Comparison of ENCODE assay signal across 1 cellular context in the genomic region with DNA sequence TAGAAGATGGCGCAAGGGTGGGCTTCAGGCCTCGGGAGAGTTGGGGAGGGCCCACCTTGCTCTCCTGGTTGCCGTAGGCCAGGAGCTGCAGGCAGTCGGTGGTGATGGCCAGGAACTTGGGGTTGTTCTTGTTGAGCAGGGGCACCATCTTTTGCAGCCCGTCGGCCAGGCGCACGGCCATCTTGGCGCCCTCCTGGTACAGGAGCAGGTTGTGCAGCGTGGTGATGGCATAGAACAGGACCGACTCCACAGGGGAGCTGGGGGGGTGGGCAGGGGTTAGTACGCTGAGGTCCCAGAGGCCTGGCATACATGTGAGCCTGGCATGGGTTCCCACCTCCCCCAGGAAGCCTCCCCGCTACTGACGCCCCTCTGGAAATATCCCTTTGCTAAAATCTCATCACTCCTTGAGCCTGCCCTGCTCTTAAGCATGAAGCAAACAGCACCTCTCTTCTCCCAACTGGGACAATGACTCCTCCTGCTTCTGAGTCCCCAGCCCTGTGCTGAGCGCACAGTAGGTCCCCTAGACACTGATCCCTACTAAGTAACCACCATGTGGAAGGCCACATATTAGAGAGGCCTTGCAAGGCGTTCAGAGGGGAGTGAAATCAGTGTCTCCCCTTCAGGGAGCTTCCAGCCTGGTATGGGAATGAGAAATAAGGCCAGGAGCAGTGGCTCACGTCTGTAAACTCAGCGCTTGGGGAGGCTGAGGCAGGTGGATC.
A peak's percentile ranks its signal among the peaks of the same experiment; 100 is the strongest.
TF ChIP-seq lines count a peak whose summit lies in the region.

No MANE protein-coding gene starts in this region.

TF ChIP-seq in HepG2, 621 proteins besides CTCF, POLR2A, EP300 and RAD21:
- TF ChIP-seq ZNF382 (CRISPR knock-in tag; IDR thresholded peaks at IDR 0.05; ENCODE audit: borderline replicate concordance) (no peak), ZKSCAN1 (IDR thresholded peaks at IDR 0.05; ENCODE audit: low read length) (peak; percentile 97), ZNF792 (CRISPR knock-in tag; IDR thresholded peaks at IDR 0.05) (no peak), BORCS8-MEF2B (CRISPR knock-in tag; IDR thresholded peaks at IDR 0.05) (0 out of 2 replicates have a peak, but pooled peaks have one; percentile 12), ZNF329 (CRISPR knock-in tag; IDR thresholded peaks at IDR 0.05; ENCODE audit: low read depth) (no peak)
- TF ChIP-seq, protein P1, sequence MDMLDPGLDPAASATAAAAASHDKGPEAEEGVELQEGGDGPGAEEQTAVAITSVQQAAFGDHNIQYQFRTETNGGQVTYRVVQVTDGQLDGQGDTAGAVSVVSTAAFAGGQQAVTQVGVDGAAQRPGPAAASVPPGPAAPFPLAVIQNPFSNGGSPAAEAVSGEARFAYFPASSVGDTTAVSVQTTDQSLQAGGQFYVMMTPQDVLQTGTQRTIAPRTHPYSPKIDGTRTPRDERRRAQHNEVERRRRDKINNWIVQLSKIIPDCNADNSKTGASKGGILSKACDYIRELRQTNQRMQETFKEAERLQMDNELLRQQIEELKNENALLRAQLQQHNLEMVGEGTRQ (IDR thresholded peaks at IDR 0.05; ENCODE audit: low read depth, low read length) = no peak
- TF ChIP-seq, protein P1 (CRISPR knock-in tag; IDR thresholded peaks at IDR 0.05; ENCODE audit: borderline replicate concordance) = no peak
- TF ChIP-seq, protein P2, sequence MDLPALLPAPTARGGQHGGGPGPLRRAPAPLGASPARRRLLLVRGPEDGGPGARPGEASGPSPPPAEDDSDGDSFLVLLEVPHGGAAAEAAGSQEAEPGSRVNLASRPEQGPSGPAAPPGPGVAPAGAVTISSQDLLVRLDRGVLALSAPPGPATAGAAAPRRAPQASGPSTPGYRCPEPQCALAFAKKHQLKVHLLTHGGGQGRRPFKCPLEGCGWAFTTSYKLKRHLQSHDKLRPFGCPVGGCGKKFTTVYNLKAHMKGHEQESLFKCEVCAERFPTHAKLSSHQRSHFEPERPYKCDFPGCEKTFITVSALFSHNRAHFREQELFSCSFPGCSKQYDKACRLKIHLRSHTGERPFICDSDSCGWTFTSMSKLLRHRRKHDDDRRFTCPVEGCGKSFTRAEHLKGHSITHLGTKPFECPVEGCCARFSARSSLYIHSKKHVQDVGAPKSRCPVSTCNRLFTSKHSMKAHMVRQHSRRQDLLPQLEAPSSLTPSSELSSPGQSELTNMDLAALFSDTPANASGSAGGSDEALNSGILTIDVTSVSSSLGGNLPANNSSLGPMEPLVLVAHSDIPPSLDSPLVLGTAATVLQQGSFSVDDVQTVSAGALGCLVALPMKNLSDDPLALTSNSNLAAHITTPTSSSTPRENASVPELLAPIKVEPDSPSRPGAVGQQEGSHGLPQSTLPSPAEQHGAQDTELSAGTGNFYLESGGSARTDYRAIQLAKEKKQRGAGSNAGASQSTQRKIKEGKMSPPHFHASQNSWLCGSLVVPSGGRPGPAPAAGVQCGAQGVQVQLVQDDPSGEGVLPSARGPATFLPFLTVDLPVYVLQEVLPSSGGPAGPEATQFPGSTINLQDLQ (CRISPR knock-in tag; IDR thresholded peaks at IDR 0.05) = no peak
TF ChIP-seq in HepG2: peak in this region for 2.
